ENCODE assay signal across 16 cellular contexts in the genomic region with DNA sequence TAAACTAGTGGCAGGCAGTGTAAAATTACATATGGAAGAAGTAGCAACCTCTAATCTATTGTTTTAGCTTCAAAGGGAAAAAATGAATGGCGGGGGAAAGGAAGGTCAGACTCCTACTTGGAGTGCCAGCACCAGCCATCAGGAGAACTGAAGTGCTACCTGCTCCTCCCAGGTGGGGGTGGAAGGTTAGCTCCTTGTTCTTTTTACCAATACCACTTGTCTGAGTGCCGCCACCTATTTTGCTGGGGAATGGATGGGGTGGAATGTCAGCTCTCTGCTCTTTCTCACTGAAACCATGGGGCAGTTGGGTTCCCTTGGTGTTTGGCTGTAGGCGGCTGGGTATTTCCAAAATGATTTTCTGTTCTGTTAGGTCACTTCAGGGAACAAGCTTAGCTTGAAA.
A peak's percentile ranks its signal among the peaks of the same experiment; 100 is the strongest.
DNase-seq lines count a peak whose midpoint lies in the region; ATAC-seq and TF ChIP-seq lines count a peak whose summit lies in the region.
"Had no signal": no experiment of that assay in that cellular context is flagged by ENCODE, and none has a peak within 500 bp of the region (broad histone marks: within the 10 kb centered on the region; RNA-seq: fewer than 3 reads in every experiment).

No MANE protein-coding gene starts in this region.

- POLR2A ChIA-PET in RWPE1 (lab: Yijun Ruan, JAX; ENCODE audit: low non-redundant PET), result no interaction called here

- H3K27me3 Mint-ChIP-seq in GM23338 (ENCODE audit: insufficient read depth, low read depth, poor library complexity), result no peaks in the 10 kb centered on the region
- H3K27me3 Mint-ChIP-seq in endodermal cell (ENCODE audit: insufficient read depth), result no peaks in the 10 kb centered on the region
- H3K27me3 Mint-ChIP-seq: CD4-positive, alpha-beta memory T cell had no signal

- H3K9me3 ChIP-seq in endodermal cell (ENCODE audit: control insufficient read depth, low read length), result no peaks in the 10 kb centered on the region
- H3K9me3 ChIP-seq: BLaER1, HAP-1 had no signal

- H3K4me1 Mint-ChIP-seq in GM23338 (peaks cover 7% of the 10 kb centered on the region; the same call in 2 of the 3 replicates), endodermal cell (no peaks in the 10 kb centered on the region)
- H3K4me1 Mint-ChIP-seq: CD14-positive monocyte; CD4-positive, alpha-beta memory T cell had no signal

- H3K27ac Mint-ChIP-seq in GM23338 (no peak overlapping the region), endodermal cell (no peak overlapping the region)
- H3K27ac Mint-ChIP-seq: CD14-positive monocyte; CD4-positive, alpha-beta memory T cell had no signal

- no peaks in the 10 kb centered on the region for H3F3A ChIP-seq in GM23338 (replicated peaks; ENCODE audit: low read depth)

- H3K4me1 ChIP-seq in GM23338 (ENCODE audit: insufficient read depth), result no peaks in the 10 kb centered on the region
- H3K4me1 ChIP-seq in endodermal cell (ENCODE audit: control insufficient read depth, insufficient read depth, low read length), result no peaks in the 10 kb centered on the region
- H3K4me1 ChIP-seq: BLaER1, HAP-1 had no signal

- no peaks in the 10 kb centered on the region for H3K79me2 ChIP-seq in GM23338 (replicated peaks; ENCODE audit: insufficient read depth)

- H3K9me2 ChIP-seq in GM23338 (ENCODE audit: insufficient read depth), result peaks cover 4% of the 10 kb centered on the region

- 92 to 100% methylated on average over 2 to 3 of the region's 3 CpGs for WGBS in endodermal cell (ENCODE audit: insufficient coverage in 1 of 2, insufficient read length in 1 of 2), 2 experiments

- no peak overlapping the region for H3K4me2 ChIP-seq in GM23338
- H3K4me2 ChIP-seq: BLaER1 had no signal

- H3K4me3 ChIP-seq in GM23338 (no peak overlapping the region), endodermal cell (ENCODE audit: low read length) (no peak overlapping the region)
- H3K4me3 ChIP-seq: BLaER1, GM23248, HAP-1 had no signal

- no peaks in the 10 kb centered on the region for H3K36me3 Mint-ChIP-seq in GM23338 (ENCODE audit: low read depth)
- H3K36me3 Mint-ChIP-seq in endodermal cell (ENCODE audit: low read depth), result no peaks in the 10 kb centered on the region
- H3K36me3 Mint-ChIP-seq: CD14-positive monocyte; CD4-positive, alpha-beta memory T cell had no signal

- H3K9me3 Mint-ChIP-seq in GM23338 (no peaks in the 10 kb centered on the region), endodermal cell (no peaks in the 10 kb centered on the region)

- H3K27ac ChIP-seq in GM23338 (ENCODE audit: low read depth) (no peak overlapping the region), RWPE1 (no peak overlapping the region), endodermal cell (ENCODE audit: low read depth, low read length) (no peak overlapping the region)
- H3K27ac ChIP-seq: BLaER1, GM23248 had no signal

- no peak overlapping the region for H3K9ac ChIP-seq in endodermal cell (ENCODE audit: extremely low read depth, low read length, poor library complexity, severe bottlenecking)
- H3K9ac ChIP-seq: BLaER1, GM23248 had no signal

- H3K4me3 Mint-ChIP-seq in GM23338 (no peak overlapping the region), endodermal cell (no peak overlapping the region)
- H3K4me3 Mint-ChIP-seq: CD14-positive monocyte; CD4-positive, alpha-beta memory T cell had no signal

- ATAC-seq in GM23338, result peak; percentile 63
- ATAC-seq in GM19467 (IDR thresholded peaks at IDR 0.05; ENCODE audit: unreplicated experiment), result no peak
- ATAC-seq in GM18909 (IDR thresholded peaks at IDR 0.05; ENCODE audit: poor library complexity, unreplicated experiment), result no peak

- CTCF ChIA-PET in RWPE1 (lab: Yijun Ruan, JAX), result no interaction called here

- DNase-seq in GM23338 (ENCODE audit: low spot score), result peak; percentile 53
- DNase-seq in RWPE1 (ENCODE audit: low spot score), result peak; percentile 0
- DNase-seq in endodermal cell, result peak; percentile 66
- DNase-seq in iPS-NIHi7 (ENCODE audit: extremely low spot score), result peak; percentile 25
- DNase-seq in SW 1271 (lab: John Stamatoyannopoulos, UW), result no peak
- DNase-seq: 8988T; CD4-positive, alpha-beta memory T cell; DMS153; DMS79; GDM1; GM23248 had no signal

- H2AFZ ChIP-seq in GM23338, result no peak overlapping the region
- H2AFZ ChIP-seq: GM23248 had no signal

- TF ChIP-seq CTCF in GM23338 (conservative IDR thresholded peaks at IDR 0.05; ENCODE audit: low read depth in 2 of 2) (no peak), RWPE1 (conservative IDR thresholded peaks at IDR 0.05; ENCODE audit: low read depth) (no peak), endodermal cell (conservative IDR thresholded peaks at IDR 0.05) (peak; percentile 25)

- no peaks in the 10 kb centered on the region for H4K20me1 ChIP-seq in GM23338 (replicated peaks; ENCODE audit: insufficient read depth)
- H4K20me1 ChIP-seq: BLaER1 had no signal

- no peaks in the 10 kb centered on the region for H3K36me3 ChIP-seq in GM23338 (ENCODE audit: insufficient read depth)
- no peaks in the 10 kb centered on the region for H3K36me3 ChIP-seq in endodermal cell (ENCODE audit: control insufficient read depth, insufficient read depth, low read length)
- H3K36me3 ChIP-seq: BLaER1, HAP-1 had no signal

- H3K27me3 ChIP-seq in GM23338 (ENCODE audit: insufficient read depth) (no peaks in the 10 kb centered on the region), endodermal cell (ENCODE audit: control insufficient read depth, insufficient read depth, low read length, poor library complexity, severe bottlenecking) (no peaks in the 10 kb centered on the region)
- H3K27me3 ChIP-seq: BLaER1 had no signal

TF ChIP-seq in GM23338, 12 proteins besides CTCF, POLR2A, EP300 and RAD21 (continues in another document):
- TF ChIP-seq, protein P1, sequence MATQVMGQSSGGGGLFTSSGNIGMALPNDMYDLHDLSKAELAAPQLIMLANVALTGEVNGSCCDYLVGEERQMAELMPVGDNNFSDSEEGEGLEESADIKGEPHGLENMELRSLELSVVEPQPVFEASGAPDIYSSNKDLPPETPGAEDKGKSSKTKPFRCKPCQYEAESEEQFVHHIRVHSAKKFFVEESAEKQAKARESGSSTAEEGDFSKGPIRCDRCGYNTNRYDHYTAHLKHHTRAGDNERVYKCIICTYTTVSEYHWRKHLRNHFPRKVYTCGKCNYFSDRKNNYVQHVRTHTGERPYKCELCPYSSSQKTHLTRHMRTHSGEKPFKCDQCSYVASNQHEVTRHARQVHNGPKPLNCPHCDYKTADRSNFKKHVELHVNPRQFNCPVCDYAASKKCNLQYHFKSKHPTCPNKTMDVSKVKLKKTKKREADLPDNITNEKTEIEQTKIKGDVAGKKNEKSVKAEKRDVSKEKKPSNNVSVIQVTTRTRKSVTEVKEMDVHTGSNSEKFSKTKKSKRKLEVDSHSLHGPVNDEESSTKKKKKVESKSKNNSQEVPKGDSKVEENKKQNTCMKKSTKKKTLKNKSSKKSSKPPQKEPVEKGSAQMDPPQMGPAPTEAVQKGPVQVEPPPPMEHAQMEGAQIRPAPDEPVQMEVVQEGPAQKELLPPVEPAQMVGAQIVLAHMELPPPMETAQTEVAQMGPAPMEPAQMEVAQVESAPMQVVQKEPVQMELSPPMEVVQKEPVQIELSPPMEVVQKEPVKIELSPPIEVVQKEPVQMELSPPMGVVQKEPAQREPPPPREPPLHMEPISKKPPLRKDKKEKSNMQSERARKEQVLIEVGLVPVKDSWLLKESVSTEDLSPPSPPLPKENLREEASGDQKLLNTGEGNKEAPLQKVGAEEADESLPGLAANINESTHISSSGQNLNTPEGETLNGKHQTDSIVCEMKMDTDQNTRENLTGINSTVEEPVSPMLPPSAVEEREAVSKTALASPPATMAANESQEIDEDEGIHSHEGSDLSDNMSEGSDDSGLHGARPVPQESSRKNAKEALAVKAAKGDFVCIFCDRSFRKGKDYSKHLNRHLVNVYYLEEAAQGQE (IDR thresholded peaks at IDR 0.05; ENCODE audit: unreplicated experiment), result no peak

Comparison
In these comparisons a context has a peak if more than half of its experiments do, and no peak if none do; other contexts are left out.
1. DNase-seq: peak in GM23338 (single experiment), RWPE1 (single experiment), endodermal cell (single experiment) and iPS-NIHi7 (single experiment); none in SW 1271 (0 of 2).